Comparison of ENCODE assay signal across 9 cellular contexts in the genomic region with DNA sequence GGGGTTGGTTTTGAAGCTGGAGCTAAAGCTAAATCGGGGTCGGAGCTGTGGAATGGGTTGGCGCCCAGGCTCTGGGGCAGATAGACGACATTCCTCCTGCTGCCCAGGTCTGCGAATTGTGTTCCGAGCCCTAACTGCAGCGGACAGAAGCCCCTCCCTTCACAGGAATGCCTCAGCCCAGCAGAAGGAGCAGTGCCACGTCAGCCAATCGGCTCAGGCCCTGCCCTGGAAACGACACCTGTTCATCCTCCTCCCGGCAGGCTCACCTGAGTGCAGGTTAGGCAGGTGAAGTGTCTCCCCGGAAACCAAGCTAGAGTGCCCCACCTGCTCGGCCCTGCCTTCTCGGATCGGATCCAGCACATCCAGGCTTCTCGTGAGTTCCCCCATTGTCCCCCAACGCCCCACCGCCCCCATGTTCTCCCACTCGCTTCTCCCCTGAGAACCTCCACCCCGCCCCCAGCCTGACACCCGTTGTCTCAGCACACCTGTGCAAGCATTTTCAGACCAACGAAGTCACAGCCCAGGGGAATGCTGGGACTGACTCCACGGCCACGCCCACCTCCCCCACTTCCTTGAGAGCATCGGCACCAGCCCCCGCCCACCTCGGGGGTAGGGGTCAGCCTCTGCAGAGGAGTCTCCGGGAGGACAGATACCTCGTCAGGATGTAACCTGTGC. TPM values are rescaled to one million over a fixed set of nuclear protein-coding genes. Genes with fewer than 3 reads are reported as not detected.
DNase-seq lines count a peak whose midpoint lies in the region; ATAC-seq, FAIRE-seq and TF ChIP-seq lines count a peak whose summit lies in the region.
"Had no signal": no experiment of that assay in that cellular context is flagged by ENCODE, and none has a peak within 500 bp of the region (broad histone marks: within the 10 kb centered on the region; RNA-seq: fewer than 3 reads in every experiment).

No MANE protein-coding gene starts in this region.

- H3K27ac Mint-ChIP-seq in activated T-cell treated with anti-CD3 and anti-CD28 coated beads, Interleukin-2, amount 50 U/mL, for 24 hours: no peak overlapping the region
- no peak overlapping the region for H3K27ac Mint-ChIP-seq in activated naive CD8-positive, alpha-beta T cell

- no peak for TF ChIP-seq POLR2A in suprapubic skin (IDR thresholded peaks at IDR 0.05)

- H3K36me3 ChIP-seq in keratinocyte (ENCODE audit: control insufficient read depth in 2 of 2, extremely low read depth in 1 of 2, insufficient read depth in 2 of 2, low read length in 2 of 2) (no peaks in the 10 kb centered on the region), suprapubic skin (no peaks in the 10 kb centered on the region), osteoblast (ENCODE audit: insufficient read depth, low read length) (no peaks in the 10 kb centered on the region)

- FAIRE-seq in keratinocyte (lab: Jason Lieb, UNC): peak; percentile 96

- peak overlapping the region in 2 of 3 experiments; percentile 4 to 52 for H3K4me3 ChIP-seq in keratinocyte (ENCODE audit: control insufficient read depth in 2 of 3, extremely low read depth in 1 of 3, insufficient read depth in 2 of 3, low read depth in 1 of 3, low read length in 3 of 3)
- H3K4me3 ChIP-seq in suprapubic skin: peak overlapping the region; percentile 10
- no peak overlapping the region for H3K4me3 ChIP-seq in osteoblast (ENCODE audit: insufficient read depth, low read length)

- H3K9me3 ChIP-seq in keratinocyte (ENCODE audit: control insufficient read depth, low read depth, low read length): no peaks in the 10 kb centered on the region
- H3K9me3 ChIP-seq in suprapubic skin: no peaks in the 10 kb centered on the region
- no peaks in the 10 kb centered on the region for H3K9me3 ChIP-seq in osteoblast (ENCODE audit: low read depth, low read length)

- H2AFZ ChIP-seq in keratinocyte (ENCODE audit: control insufficient read depth, low read length) (peak overlapping the region; percentile 59), osteoblast (ENCODE audit: low read length) (no peak overlapping the region)

- TF ChIP-seq EP300 in suprapubic skin (IDR thresholded peaks at IDR 0.05): no peak

- no peak for ATAC-seq in GM18511 (IDR thresholded peaks at IDR 0.05; ENCODE audit: unreplicated experiment)

- no peaks in the 10 kb centered on the region for H3K36me3 Mint-ChIP-seq in activated T-cell treated with anti-CD3 and anti-CD28 coated beads, Interleukin-2, amount 50 U/mL, for 24 hours (ENCODE audit: low read depth)
- H3K36me3 Mint-ChIP-seq in activated naive CD8-positive, alpha-beta T cell: peaks cover 3% of the 10 kb centered on the region

- H3K9me3 Mint-ChIP-seq in activated T-cell treated with anti-CD3 and anti-CD28 coated beads, Interleukin-2, amount 50 U/mL, for 24 hours: peaks cover 5% of the 10 kb centered on the region
- no peaks in the 10 kb centered on the region for H3K9me3 Mint-ChIP-seq in activated naive CD8-positive, alpha-beta T cell (ENCODE audit: low read depth)

- peaks cover 27% of the 10 kb centered on the region for H3K4me1 Mint-ChIP-seq in activated T-cell treated with anti-CD3 and anti-CD28 coated beads, Interleukin-2, amount 50 U/mL, for 24 hours (ENCODE audit: low read depth)
- H3K4me1 Mint-ChIP-seq in activated naive CD8-positive, alpha-beta T cell (ENCODE audit: low read depth): peaks cover 24% of the 10 kb centered on the region

- no peak for TF ChIP-seq CTCF in keratinocyte (optimal IDR thresholded peaks at IDR 0.05 in 1 of 3, IDR thresholded peaks at IDR 0.05 in 1 of 3, conservative IDR thresholded peaks at IDR 0.05 in 1 of 3; ENCODE audit: extremely low read depth in 1 of 3, insufficient read depth in 2 of 3, low read length in 3 of 3)
- TF ChIP-seq CTCF in suprapubic skin (IDR thresholded peaks at IDR 0.05): no peak
- no peak for TF ChIP-seq CTCF in osteoblast (IDR thresholded peaks at IDR 0.05; ENCODE audit: extremely low read depth, low read depth, low read length)

- H3K4me2 ChIP-seq in keratinocyte (ENCODE audit: control insufficient read depth, extremely low read depth, insufficient read depth, low read depth, low read length) (peak overlapping the region; percentile 77), osteoblast (ENCODE audit: insufficient read depth, low read length) (no peak overlapping the region)

- H4K20me1 ChIP-seq in keratinocyte (ENCODE audit: control insufficient read depth, extremely low read depth, insufficient read depth, low read length) (no peaks in the 10 kb centered on the region), osteoblast (ENCODE audit: insufficient read depth, low read length) (no peaks in the 10 kb centered on the region)

- H3K79me2 ChIP-seq in keratinocyte (ENCODE audit: control insufficient read depth, insufficient read depth, low read length) (no peaks in the 10 kb centered on the region), osteoblast (ENCODE audit: insufficient read depth, low read length) (no peaks in the 10 kb centered on the region)

- peaks cover 37% of the 10 kb centered on the region for H3K27me3 Mint-ChIP-seq in activated T-cell treated with anti-CD3 and anti-CD28 coated beads, Interleukin-2, amount 50 U/mL, for 24 hours
- peaks cover 4% of the 10 kb centered on the region for H3K27me3 Mint-ChIP-seq in activated naive CD8-positive, alpha-beta T cell

- H3K27ac ChIP-seq in keratinocyte (ENCODE audit: control insufficient read depth, insufficient read depth, low read length): no peak overlapping the region
- H3K27ac ChIP-seq in suprapubic skin: peak overlapping the region; percentile 24
- no peak overlapping the region for H3K27ac ChIP-seq in osteoblast (ENCODE audit: low read depth, low read length)

- peak; percentile 38 for DNase-seq in activated T-cell treated with anti-CD3 and anti-CD28 coated beads, Interleukin-2, amount 50 U/mL, for 24 hours
- DNase-seq in activated T-cell treated with anti-CD3 and anti-CD28 coated beads, Interleukin-2, amount 50 U/mL, for 1 hour: no peak
- DNase-seq in keratinocyte (ENCODE audit: low read depth, low spot score) (peak; percentile 66), suprapubic skin (ENCODE audit: low spot score in 2 of 2) (peak; percentile 68 to 80), osteoblast (ENCODE audit: insufficient read length, low spot score, missing footprints) (no peak), hypothalamus (lab: John Stamatoyannopoulos, UW) (no peak)

- H3K9me1 ChIP-seq in keratinocyte (ENCODE audit: control insufficient read depth, extremely low read depth, insufficient read depth, low read length): no peaks in the 10 kb centered on the region

- H3K4me1 ChIP-seq in keratinocyte (ENCODE audit: control insufficient read depth, extremely low read depth, insufficient read depth, low read length) (peaks cover 23% of the 10 kb centered on the region), suprapubic skin (peaks cover 17% of the 10 kb centered on the region), osteoblast (ENCODE audit: insufficient read depth, low read length) (no peaks in the 10 kb centered on the region)

- peak overlapping the region; percentile 25 for H3K9ac ChIP-seq in keratinocyte (ENCODE audit: control insufficient read depth, extremely low read depth, insufficient read depth, low read length)

- dilution Hi-C loops in keratinocyte (cut with MboI; ENCODE audit: extremely low pct_ligation_motif_present, low sequenced_read_pairs): no loop called here

- peak overlapping the region; percentile 31 for H3K4me3 Mint-ChIP-seq in activated T-cell treated with anti-CD3 and anti-CD28 coated beads, Interleukin-2, amount 50 U/mL, for 24 hours
- H3K4me3 Mint-ChIP-seq in activated naive CD8-positive, alpha-beta T cell: peak overlapping the region; percentile 70

- H3K27me3 ChIP-seq in keratinocyte (ENCODE audit: control insufficient read depth, extremely low read depth, insufficient read depth, low read length) (no peaks in the 10 kb centered on the region), suprapubic skin (peaks cover 6% of the 10 kb centered on the region), osteoblast (ENCODE audit: insufficient read depth, low read length) (peaks cover 11% of the 10 kb centered on the region)

- 19% methylated on average over 23 of the region's 29 CpGs for WGBS in suprapubic skin

RNA-seq across cellular contexts. Expression of a gene that starts 0.8 kb away (rescaled TPM):
- polyA plus RNA-seq in keratinocyte: 0.92 to 2.4 TPM (median 1.0 TPM) in 3 replicates
- 3.2 TPM for polyA plus RNA-seq in keratinocyte (2011; ENCODE audit: low read depth)
- 1.1 and 1.5 TPM in 2 replicates for polyA plus RNA-seq in keratinocyte (2011; cell fraction: cytosol; rRNA removed)
- 1.9 and 2.8 TPM in 2 replicates for polyA plus RNA-seq in keratinocyte (2011; cell fraction: nucleus; rRNA removed)
- polyA plus RNA-seq in keratinocyte (2012; ENCODE audit: low replicate concordance): 1.4 and 8.0 TPM in 2 replicates
- polyA minus RNA-seq in keratinocyte: 0.69 to 1.6 TPM (median 1.1 TPM) in 3 replicates
- polyA minus RNA-seq in keratinocyte (2011; cell fraction: cytosol; rRNA and poly(A)+ RNA removed): 2.5 TPM
- polyA minus RNA-seq in keratinocyte (2011; cell fraction: nucleus; rRNA and poly(A)+ RNA removed): 0.74 and 0.78 TPM in 2 replicates
- total RNA-seq in suprapubic skin: 10 to 100 TPM in 2 of 4 donors, 1 to 10 TPM in 2; 5.7 to 27.1 (median 14.8) TPM
- not detected in 2 replicates for total RNA-seq in osteoblast
- total RNA-seq: SK-MEL-5 had no signal

RNA-seq across cellular contexts. Expression of a gene that starts 14.8 kb away (rescaled TPM):
- polyA plus RNA-seq in keratinocyte: 4.6 to 6.4 TPM (median 5.6 TPM) in 3 replicates
- 1.2 TPM for polyA plus RNA-seq in keratinocyte (2011; ENCODE audit: low read depth)
- 4.6 TPM in 2 replicates for polyA plus RNA-seq in keratinocyte (2011; cell fraction: cytosol; rRNA removed)
- 3.2 and 4.8 TPM in 2 replicates for polyA plus RNA-seq in keratinocyte (2011; cell fraction: nucleus; rRNA removed)
- polyA plus RNA-seq in keratinocyte (2012; ENCODE audit: low replicate concordance): 2.6 and 8.9 TPM in 2 replicates
- 3.4 to 4.8 TPM (median 4.7 TPM) in 3 replicates for polyA minus RNA-seq in keratinocyte
- 2.9 TPM for polyA minus RNA-seq in keratinocyte (2011; cell fraction: cytosol; rRNA and poly(A)+ RNA removed)
- polyA minus RNA-seq in keratinocyte (2011; cell fraction: nucleus; rRNA and poly(A)+ RNA removed): 0.84 and 1.0 TPM in 2 replicates
- total RNA-seq in suprapubic skin (10 to 100 TPM in 3 of 4 donors, 1 to 10 TPM in 1; 4.3 to 20.9 (median 16.0) TPM), osteoblast (not detected in 2 replicates)
- total RNA-seq: SK-MEL-5 had no signal

RNA-seq across cellular contexts. Expression of a gene that starts 30.2 kb away (rescaled TPM):
- 0.03 TPM in 1 of 3 replicates, not detected in the others for polyA plus RNA-seq in keratinocyte
- polyA plus RNA-seq in keratinocyte (2011; ENCODE audit: low read depth): 0.51 TPM
- not detected in 2 replicates for polyA plus RNA-seq in keratinocyte (2011; cell fraction: cytosol; rRNA removed)
- polyA plus RNA-seq in keratinocyte (2011; cell fraction: nucleus; rRNA removed): 0.04 TPM in 1 of 2 replicates, not detected in the other
- polyA plus RNA-seq in keratinocyte (2012; ENCODE audit: low replicate concordance): not detected in 2 replicates
- not detected in 3 replicates for polyA minus RNA-seq in keratinocyte
- polyA minus RNA-seq in keratinocyte (2011; cell fraction: cytosol; rRNA and poly(A)+ RNA removed): not detected
- not detected in 2 replicates for polyA minus RNA-seq in keratinocyte (2011; cell fraction: nucleus; rRNA and poly(A)+ RNA removed)
- 10 to 100 TPM in 3 of 4 donors, 1 to 10 TPM in 1; 5.4 to 19.0 (median 11.3) TPM for total RNA-seq in suprapubic skin
- total RNA-seq in osteoblast: not detected in 2 replicates

Comparison
In these comparisons a context has a peak if more than half of its experiments do, and no peak if none do; other contexts are left out.
1. DNase-seq: peak in activated T-cell treated with anti-CD3 and anti-CD28 coated beads, Interleukin-2, amount 50 U/mL, for 24 hours (single experiment), keratinocyte (single experiment) and suprapubic skin (2 of 2); none in activated T-cell treated with anti-CD3 and anti-CD28 coated beads, Interleukin-2, amount 50 U/mL, for 1 hour (single experiment), osteoblast (single experiment) and hypothalamus (0 of 51).